1 cellular context compared by ENCODE assay signal in genomic region chr14:70600382-70601157, GRCh38.
TF ChIP-seq lines count a peak whose summit lies in the region.

Gene MED6, minus strand, starts transcription at chr14:70600655. Its CDS starts 18 bp downstream, at chr14:70600637.

TF ChIP-seq in HepG2, 621 proteins besides CTCF, POLR2A, EP300 and RAD21 (continued from another document):
- TF ChIP-seq ZNF207 (IDR thresholded peaks at IDR 0.05; ENCODE audit: borderline replicate concordance) (no peak), MIXL1 (CRISPR knock-in tag; IDR thresholded peaks at IDR 0.05) (0 out of 2 replicates have a peak, but pooled peaks have one; percentile 24), NCOA1 (CRISPR knock-in tag; IDR thresholded peaks at IDR 0.05) (no peak), NBN (conservative IDR thresholded peaks at IDR 0.05) (no peak), SIX1 (CRISPR knock-in tag; IDR thresholded peaks at IDR 0.05; ENCODE audit: borderline replicate concordance) (0 out of 2 replicates have a peak, but pooled peaks have one; percentile 26), MYC (CRISPR knock-in tag; IDR thresholded peaks at IDR 0.05; ENCODE audit: borderline replicate concordance) (no peak; the same call in 1 of the 2 replicates), MED13 (CRISPR knock-in tag; IDR thresholded peaks at IDR 0.05) (no peak), SKI (IDR thresholded peaks at IDR 0.05; ENCODE audit: partially characterized antibody) (no peak), ZNF552 (CRISPR knock-in tag; IDR thresholded peaks at IDR 0.05; ENCODE audit: borderline replicate concordance) (no peak), ZNF674 (CRISPR knock-in tag; IDR thresholded peaks at IDR 0.05; ENCODE audit: low read depth) (no peak), SAFB2 (CRISPR knock-in tag; IDR thresholded peaks at IDR 0.05; ENCODE audit: borderline replicate concordance, low read depth) (no peak), IRF2 (CRISPR knock-in tag; IDR thresholded peaks at IDR 0.05) (peak; percentile 76), PRMT3 (CRISPR knock-in tag; IDR thresholded peaks at IDR 0.05; ENCODE audit: borderline replicate concordance, low read depth) (no peak)
